ENCODE assay signal across 14 cellular contexts in the genomic region with DNA sequence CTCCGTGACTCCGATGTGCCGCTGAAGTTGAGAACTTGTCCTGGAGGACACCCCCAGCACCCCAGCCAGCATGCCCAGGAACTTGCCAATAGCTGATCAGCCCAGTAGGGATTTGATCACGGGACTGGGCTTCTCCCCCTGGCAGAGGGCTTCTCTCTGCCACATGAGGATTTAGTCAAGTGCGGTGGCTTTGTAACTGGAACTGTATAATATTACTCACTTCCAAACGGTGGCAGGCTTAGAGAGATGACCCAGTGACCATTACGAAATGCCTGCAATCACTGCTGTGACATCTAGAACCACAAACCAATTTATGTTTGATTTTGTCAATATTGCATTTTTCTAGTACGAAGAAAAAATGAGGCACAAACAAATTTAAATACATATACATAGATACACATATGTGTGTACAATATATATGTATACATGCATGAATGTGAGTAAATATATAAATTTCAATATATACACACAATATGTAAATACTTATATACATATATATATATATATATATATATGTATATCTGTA.
"Had no signal": no experiment of that assay in that cellular context is flagged by ENCODE, and none has a peak within 500 bp of the region (broad histone marks: within the 10 kb centered on the region; RNA-seq: fewer than 3 reads in every experiment).

No MANE protein-coding gene starts in this region.

- H3K27me3 ChIP-seq: adrenal gland, breast epithelium had no signal

- H3K4me1 ChIP-seq: adrenal gland, breast epithelium had no signal

- DNase-seq: activated CD4-positive, CD25-positive, alpha-beta regulatory T cell treated with anti-CD3 and anti-CD28 coated beads, Interleukin-2, amount 50 U/mL, for 72 hours; activated CD8-positive, alpha-beta memory T cell treated with anti-CD3 and anti-CD28 coated beads for 24 hours; activated CD8-positive, alpha-beta memory T cell treated with anti-CD3 and anti-CD28 coated beads, Interleukin-2, amount 50 U/mL, for 48 hours; activated gamma-delta T cell; activated T-cell treated with anti-CD3 and anti-CD28 coated beads, Interleukin-2, amount 50 U/mL, for 48 hours; left cardiac atrium; midbrain; nephron progenitor cell; stimulated activated naive CD8-positive, alpha-beta T cell treated with anti-CD3 and anti-CD28 coated beads, Interleukin-15, Interleukin-2, amounts not matched to agents 100 U/mL and 50 U/mL, for 24 hours; T1000 had no signal

- H3K27ac ChIP-seq: breast epithelium had no signal

- H3K4me3 ChIP-seq: adrenal gland, breast epithelium, coronary artery, skin epidermis had no signal

- H3K9me3 ChIP-seq: adrenal gland, breast epithelium had no signal

- H3K36me3 ChIP-seq: adrenal gland, breast epithelium had no signal
